ENCODE assay signal across 1 cellular context in the genomic region with DNA sequence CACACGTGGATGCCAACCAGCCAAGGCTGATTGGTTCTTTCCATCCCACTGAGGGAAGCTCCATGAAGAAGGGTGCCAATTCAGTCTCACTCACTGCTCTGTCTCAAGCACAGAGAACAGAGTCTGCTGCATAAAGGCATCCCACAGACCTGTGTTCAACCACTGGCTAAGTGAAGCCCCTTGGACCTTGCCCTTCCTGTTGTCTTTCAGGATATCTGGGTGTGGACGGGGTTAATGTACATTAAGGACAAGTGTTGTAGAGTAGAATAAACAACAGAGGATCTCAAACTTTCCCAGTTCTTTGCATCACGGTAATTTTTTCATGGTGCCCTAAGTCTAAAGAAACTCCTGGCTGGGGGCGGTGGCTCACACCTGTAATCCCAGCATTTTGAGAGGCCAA.
TF ChIP-seq lines count a peak whose summit lies in the region.

No MANE protein-coding gene starts in this region.

TF ChIP-seq in HepG2, 621 proteins besides CTCF, POLR2A, EP300 and RAD21 (continued from another document and continues in another):
- TF ChIP-seq KDM6A (CRISPR knock-in tag; IDR thresholded peaks at IDR 0.05; ENCODE audit: low read depth) = peak; percentile 16; the same call in 1 of the 2 replicates
- TF ChIP-seq ATF6 (CRISPR knock-in tag; conservative IDR thresholded peaks at IDR 0.05) = no peak
- no peak for TF ChIP-seq ZNF644 (CRISPR knock-in tag; IDR thresholded peaks at IDR 0.05; ENCODE audit: low read depth)
- TF ChIP-seq ZNF510 (CRISPR knock-in tag; IDR thresholded peaks at IDR 0.05; ENCODE audit: low read depth) = no peak
- no peak for TF ChIP-seq MYC (CRISPR knock-in tag; IDR thresholded peaks at IDR 0.05; ENCODE audit: borderline replicate concordance)
- TF ChIP-seq KAT8 (CRISPR knock-in tag; IDR thresholded peaks at IDR 0.05) = no peak
- TF ChIP-seq, protein P1, sequence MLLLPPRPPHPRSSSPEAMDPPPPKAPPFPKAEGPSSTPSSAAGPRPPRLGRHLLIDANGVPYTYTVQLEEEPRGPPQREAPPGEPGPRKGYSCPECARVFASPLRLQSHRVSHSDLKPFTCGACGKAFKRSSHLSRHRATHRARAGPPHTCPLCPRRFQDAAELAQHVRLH (CRISPR knock-in tag; IDR thresholded peaks at IDR 0.05; ENCODE audit: borderline replicate concordance, low read depth) = no peak
- TF ChIP-seq ZNF18 (CRISPR knock-in tag; IDR thresholded peaks at IDR 0.05; ENCODE audit: insufficient replicate concordance) = no peak
- TF ChIP-seq SAP130 (CRISPR knock-in tag; IDR thresholded peaks at IDR 0.05; ENCODE audit: low read depth) = peak; percentile 53
- TF ChIP-seq, protein P2, sequence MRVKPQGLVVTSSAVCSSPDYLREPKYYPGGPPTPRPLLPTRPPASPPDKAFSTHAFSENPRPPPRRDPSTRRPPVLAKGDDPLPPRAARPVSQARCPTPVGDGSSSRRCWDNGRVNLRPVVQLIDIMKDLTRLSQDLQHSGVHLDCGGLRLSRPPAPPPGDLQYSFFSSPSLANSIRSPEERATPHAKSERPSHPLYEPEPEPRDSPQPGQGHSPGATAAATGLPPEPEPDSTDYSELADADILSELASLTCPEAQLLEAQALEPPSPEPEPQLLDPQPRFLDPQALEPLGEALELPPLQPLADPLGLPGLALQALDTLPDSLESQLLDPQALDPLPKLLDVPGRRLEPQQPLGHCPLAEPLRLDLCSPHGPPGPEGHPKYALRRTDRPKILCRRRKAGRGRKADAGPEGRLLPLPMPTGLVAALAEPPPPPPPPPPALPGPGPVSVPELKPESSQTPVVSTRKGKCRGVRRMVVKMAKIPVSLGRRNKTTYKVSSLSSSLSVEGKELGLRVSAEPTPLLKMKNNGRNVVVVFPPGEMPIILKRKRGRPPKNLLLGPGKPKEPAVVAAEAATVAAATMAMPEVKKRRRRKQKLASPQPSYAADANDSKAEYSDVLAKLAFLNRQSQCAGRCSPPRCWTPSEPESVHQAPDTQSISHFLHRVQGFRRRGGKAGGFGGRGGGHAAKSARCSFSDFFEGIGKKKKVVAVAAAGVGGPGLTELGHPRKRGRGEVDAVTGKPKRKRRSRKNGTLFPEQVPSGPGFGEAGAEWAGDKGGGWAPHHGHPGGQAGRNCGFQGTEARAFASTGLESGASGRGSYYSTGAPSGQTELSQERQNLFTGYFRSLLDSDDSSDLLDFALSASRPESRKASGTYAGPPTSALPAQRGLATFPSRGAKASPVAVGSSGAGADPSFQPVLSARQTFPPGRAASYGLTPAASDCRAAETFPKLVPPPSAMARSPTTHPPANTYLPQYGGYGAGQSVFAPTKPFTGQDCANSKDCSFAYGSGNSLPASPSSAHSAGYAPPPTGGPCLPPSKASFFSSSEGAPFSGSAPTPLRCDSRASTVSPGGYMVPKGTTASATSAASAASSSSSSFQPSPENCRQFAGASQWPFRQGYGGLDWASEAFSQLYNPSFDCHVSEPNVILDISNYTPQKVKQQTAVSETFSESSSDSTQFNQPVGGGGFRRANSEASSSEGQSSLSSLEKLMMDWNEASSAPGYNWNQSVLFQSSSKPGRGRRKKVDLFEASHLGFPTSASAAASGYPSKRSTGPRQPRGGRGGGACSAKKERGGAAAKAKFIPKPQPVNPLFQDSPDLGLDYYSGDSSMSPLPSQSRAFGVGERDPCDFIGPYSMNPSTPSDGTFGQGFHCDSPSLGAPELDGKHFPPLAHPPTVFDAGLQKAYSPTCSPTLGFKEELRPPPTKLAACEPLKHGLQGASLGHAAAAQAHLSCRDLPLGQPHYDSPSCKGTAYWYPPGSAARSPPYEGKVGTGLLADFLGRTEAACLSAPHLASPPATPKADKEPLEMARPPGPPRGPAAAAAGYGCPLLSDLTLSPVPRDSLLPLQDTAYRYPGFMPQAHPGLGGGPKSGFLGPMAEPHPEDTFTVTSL (CRISPR knock-in tag; IDR thresholded peaks at IDR 0.05; ENCODE audit: borderline replicate concordance) = peak; percentile 71; the same call in 1 of the 2 replicates
- no peak for TF ChIP-seq ZNF775 (CRISPR knock-in tag; IDR thresholded peaks at IDR 0.05; ENCODE audit: borderline replicate concordance)
- TF ChIP-seq NCOA1 (CRISPR knock-in tag; IDR thresholded peaks at IDR 0.05) = no peak
- TF ChIP-seq U2AF2 (IDR thresholded peaks at IDR 0.05; ENCODE audit: low read depth, low read length) = no peak
- TF ChIP-seq, protein P3, sequence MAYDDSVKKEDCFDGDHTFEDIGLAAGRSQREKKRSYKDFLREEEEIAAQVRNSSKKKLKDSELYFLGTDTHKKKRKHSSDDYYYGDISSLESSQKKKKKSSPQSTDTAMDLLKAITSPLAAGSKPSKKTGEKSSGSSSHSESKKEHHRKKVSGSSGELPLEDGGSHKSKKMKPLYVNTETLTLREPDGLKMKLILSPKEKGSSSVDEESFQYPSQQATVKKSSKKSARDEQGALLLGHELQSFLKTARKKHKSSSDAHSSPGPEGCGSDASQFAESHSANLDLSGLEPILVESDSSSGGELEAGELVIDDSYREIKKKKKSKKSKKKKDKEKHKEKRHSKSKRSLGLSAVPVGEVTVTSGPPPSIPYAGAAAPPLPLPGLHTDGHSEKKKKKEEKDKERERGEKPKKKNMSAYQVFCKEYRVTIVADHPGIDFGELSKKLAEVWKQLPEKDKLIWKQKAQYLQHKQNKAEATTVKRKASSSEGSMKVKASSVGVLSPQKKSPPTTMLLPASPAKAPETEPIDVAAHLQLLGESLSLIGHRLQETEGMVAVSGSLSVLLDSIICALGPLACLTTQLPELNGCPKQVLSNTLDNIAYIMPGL (CRISPR knock-in tag; IDR thresholded peaks at IDR 0.05; ENCODE audit: borderline replicate concordance in 1 of 2, low read depth in 1 of 2) = no peak
- TF ChIP-seq, protein P4, sequence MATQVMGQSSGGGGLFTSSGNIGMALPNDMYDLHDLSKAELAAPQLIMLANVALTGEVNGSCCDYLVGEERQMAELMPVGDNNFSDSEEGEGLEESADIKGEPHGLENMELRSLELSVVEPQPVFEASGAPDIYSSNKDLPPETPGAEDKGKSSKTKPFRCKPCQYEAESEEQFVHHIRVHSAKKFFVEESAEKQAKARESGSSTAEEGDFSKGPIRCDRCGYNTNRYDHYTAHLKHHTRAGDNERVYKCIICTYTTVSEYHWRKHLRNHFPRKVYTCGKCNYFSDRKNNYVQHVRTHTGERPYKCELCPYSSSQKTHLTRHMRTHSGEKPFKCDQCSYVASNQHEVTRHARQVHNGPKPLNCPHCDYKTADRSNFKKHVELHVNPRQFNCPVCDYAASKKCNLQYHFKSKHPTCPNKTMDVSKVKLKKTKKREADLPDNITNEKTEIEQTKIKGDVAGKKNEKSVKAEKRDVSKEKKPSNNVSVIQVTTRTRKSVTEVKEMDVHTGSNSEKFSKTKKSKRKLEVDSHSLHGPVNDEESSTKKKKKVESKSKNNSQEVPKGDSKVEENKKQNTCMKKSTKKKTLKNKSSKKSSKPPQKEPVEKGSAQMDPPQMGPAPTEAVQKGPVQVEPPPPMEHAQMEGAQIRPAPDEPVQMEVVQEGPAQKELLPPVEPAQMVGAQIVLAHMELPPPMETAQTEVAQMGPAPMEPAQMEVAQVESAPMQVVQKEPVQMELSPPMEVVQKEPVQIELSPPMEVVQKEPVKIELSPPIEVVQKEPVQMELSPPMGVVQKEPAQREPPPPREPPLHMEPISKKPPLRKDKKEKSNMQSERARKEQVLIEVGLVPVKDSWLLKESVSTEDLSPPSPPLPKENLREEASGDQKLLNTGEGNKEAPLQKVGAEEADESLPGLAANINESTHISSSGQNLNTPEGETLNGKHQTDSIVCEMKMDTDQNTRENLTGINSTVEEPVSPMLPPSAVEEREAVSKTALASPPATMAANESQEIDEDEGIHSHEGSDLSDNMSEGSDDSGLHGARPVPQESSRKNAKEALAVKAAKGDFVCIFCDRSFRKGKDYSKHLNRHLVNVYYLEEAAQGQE (IDR thresholded peaks at IDR 0.05; ENCODE audit: borderline replicate concordance in 1 of 2, low read depth in 1 of 2, low read length in 2 of 2) = no peak
- TF ChIP-seq MTA3 (CRISPR knock-in tag; IDR thresholded peaks at IDR 0.05) = no peak
- no peak for TF ChIP-seq TAF15 (IDR thresholded peaks at IDR 0.05; ENCODE audit: low read depth, low read length, poor library complexity, severe bottlenecking)
- TF ChIP-seq NCOR1 (IDR thresholded peaks at IDR 0.05; ENCODE audit: borderline replicate concordance, low read length) = no peak
- no peak for TF ChIP-seq ARHGAP35 (CRISPR knock-in tag; IDR thresholded peaks at IDR 0.05; ENCODE audit: borderline replicate concordance)
- no peak for TF ChIP-seq MYNN (CRISPR knock-in tag; IDR thresholded peaks at IDR 0.05; ENCODE audit: low read depth)
- no peak for TF ChIP-seq SATB2 (CRISPR knock-in tag; IDR thresholded peaks at IDR 0.05)
- peak; percentile 71; the same call in 1 of the 2 replicates for TF ChIP-seq RXRB (CRISPR knock-in tag; IDR thresholded peaks at IDR 0.05; ENCODE audit: borderline replicate concordance)
- no peak for TF ChIP-seq ZNF362 (CRISPR knock-in tag; IDR thresholded peaks at IDR 0.05; ENCODE audit: borderline replicate concordance)
- no peak for TF ChIP-seq YY1 (IDR thresholded peaks at IDR 0.05; ENCODE audit: insufficient read depth, insufficient replicate concordance, low read depth, low read length)
- TF ChIP-seq HNRNPH1 (optimal IDR thresholded peaks at IDR 0.05; ENCODE audit: low read depth, low read length) = no peak
- TF ChIP-seq ZNF44 (CRISPR knock-in tag; IDR thresholded peaks at IDR 0.05) = no peak
- TF ChIP-seq ZNF451 (CRISPR knock-in tag; IDR thresholded peaks at IDR 0.05) = no peak
- no peak for TF ChIP-seq CENPT (CRISPR knock-in tag; IDR thresholded peaks at IDR 0.05; ENCODE audit: low read depth)
- TF ChIP-seq, protein P5, sequence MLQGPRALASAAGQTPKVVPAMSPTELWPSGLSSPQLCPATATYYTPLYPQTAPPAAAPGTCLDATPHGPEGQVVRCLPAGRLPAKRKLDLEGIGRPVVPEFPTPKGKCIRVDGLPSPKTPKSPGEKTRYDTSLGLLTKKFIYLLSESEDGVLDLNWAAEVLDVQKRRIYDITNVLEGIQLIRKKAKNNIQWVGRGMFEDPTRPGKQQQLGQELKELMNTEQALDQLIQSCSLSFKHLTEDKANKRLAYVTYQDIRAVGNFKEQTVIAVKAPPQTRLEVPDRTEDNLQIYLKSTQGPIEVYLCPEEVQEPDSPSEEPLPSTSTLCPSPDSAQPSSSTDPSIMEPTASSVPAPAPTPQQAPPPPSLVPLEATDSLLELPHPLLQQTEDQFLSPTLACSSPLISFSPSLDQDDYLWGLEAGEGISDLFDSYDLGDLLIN (CRISPR knock-in tag; IDR thresholded peaks at IDR 0.05; ENCODE audit: borderline replicate concordance) = no peak
- TF ChIP-seq FOXK2 (IDR thresholded peaks at IDR 0.05) = no peak
- TF ChIP-seq ZNF607 (CRISPR knock-in tag; IDR thresholded peaks at IDR 0.05; ENCODE audit: borderline replicate concordance) = no peak; the same call in 1 of the 2 replicates
- no peak for TF ChIP-seq MXD3 (CRISPR knock-in tag; IDR thresholded peaks at IDR 0.05)
- TF ChIP-seq ZNF350 (CRISPR knock-in tag; IDR thresholded peaks at IDR 0.05; ENCODE audit: borderline replicate concordance, low read depth) = no peak
- peak; percentile 66; the same call in 1 of the 2 replicates for TF ChIP-seq DPF2 (CRISPR knock-in tag; IDR thresholded peaks at IDR 0.05; ENCODE audit: borderline replicate concordance, low read depth)
- TF ChIP-seq NR2F6 (IDR thresholded peaks at IDR 0.05) = no peak
- 0 out of 2 replicates have a peak, but pooled peaks have one; percentile 40 for TF ChIP-seq NR2F6 (CRISPR knock-in tag; IDR thresholded peaks at IDR 0.05)
- no peak for TF ChIP-seq PHF5A (CRISPR knock-in tag; IDR thresholded peaks at IDR 0.05; ENCODE audit: low read depth, unreplicated experiment)
- no peak for TF ChIP-seq SMC3 (IDR thresholded peaks at IDR 0.05; ENCODE audit: low read length)
- TF ChIP-seq HNF4G (IDR thresholded peaks at IDR 0.05; ENCODE audit: borderline replicate concordance, low read depth, low read length) = peak; percentile 62; the same call in 1 of the 2 replicates
- TF ChIP-seq HNF4G (CRISPR knock-in tag; IDR thresholded peaks at IDR 0.05; ENCODE audit: borderline replicate concordance, low read depth) = peak; percentile 78; the same call in 1 of the 2 replicates
